In the genomic region with DNA sequence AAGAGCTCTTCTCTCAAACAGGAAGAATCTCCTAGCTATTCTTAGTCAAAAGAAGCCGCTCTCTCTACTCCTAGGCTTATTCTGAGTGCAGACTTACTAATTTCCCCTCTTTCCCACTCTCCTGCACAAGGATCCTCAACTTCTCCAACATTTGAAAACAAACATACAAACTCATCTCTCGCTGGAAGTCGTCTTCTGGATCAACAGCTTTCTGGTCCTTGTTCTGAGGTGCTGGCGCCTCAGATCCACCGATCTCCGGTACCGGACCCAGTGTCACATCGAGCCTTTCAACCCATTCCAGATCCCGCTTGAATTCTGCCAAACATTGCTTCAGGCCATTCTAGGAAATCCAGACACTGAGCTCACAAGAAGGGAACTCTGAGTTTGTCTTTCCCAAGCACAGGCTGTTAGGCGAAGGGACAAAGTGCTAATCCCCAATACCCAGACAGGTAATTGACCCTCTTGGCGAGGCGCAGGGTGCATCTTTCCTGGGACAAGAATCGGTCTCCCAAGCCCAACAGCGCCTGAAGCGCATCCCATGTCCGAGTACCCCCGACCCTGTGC, we compare ENCODE assay signal across 8 cellular contexts. TPM values are rescaled to one million over a fixed set of nuclear protein-coding genes. Genes with fewer than 3 reads are reported as not detected.
DNase-seq lines count a peak whose midpoint lies in the region; ATAC-seq, FAIRE-seq and TF ChIP-seq lines count a peak whose summit lies in the region.

No MANE protein-coding gene starts in this region.

- peaks cover 1% of the 10 kb centered on the region for H3K27me3 Mint-ChIP-seq in Calu3 (ENCODE audit: unreplicated experiment)

- H3K36me3 ChIP-seq in HUES64 (ENCODE audit: insufficient read depth, low read length) (peaks cover 44% of the 10 kb centered on the region), muscle layer of colon (ENCODE audit: insufficient read depth, low read length) (peaks cover 40% of the 10 kb centered on the region)

- FAIRE-seq in RCC 7860 (lab: Jason Lieb, UNC), result no peak

- peaks cover 8% of the 10 kb centered on the region for H3K4me1 Mint-ChIP-seq in Calu3 (ENCODE audit: low read depth, unreplicated experiment)

- H3K27ac Mint-ChIP-seq in Calu3 (ENCODE audit: unreplicated experiment), result peak overlapping the region; percentile 89

- H3K9ac ChIP-seq in HUES64 (ENCODE audit: low read depth, low read length) (peak overlapping the region; percentile 71), muscle layer of colon (ENCODE audit: low read length) (peak overlapping the region; percentile 86)

- H3K9me3 ChIP-seq in HUES64 (ENCODE audit: insufficient read depth, low read depth, low read length) (no peaks in the 10 kb centered on the region; the same call in 1 of the 2 replicates), muscle layer of colon (ENCODE audit: low read length) (no peaks in the 10 kb centered on the region)

- no peak for TF ChIP-seq CTCF in Calu3 (IDR thresholded peaks at IDR 0.05; ENCODE audit: unreplicated experiment)
- no peak for TF ChIP-seq CTCF in cardiac fibroblast (IDR thresholded peaks at IDR 0.05; ENCODE audit: low read depth, low read length)

- H3K4me3 Mint-ChIP-seq in Calu3 (ENCODE audit: low read depth, unreplicated experiment), result peak overlapping the region; percentile 95

- DNase-seq in Calu3 (no peak), cardiac fibroblast (ENCODE audit: low read depth in 2 of 2) (peak in 1 of 2 donors; percentile 8), RCC 7860 (ENCODE audit: low spot score) (no peak), NOMO-1 (lab: John Stamatoyannopoulos, UW; ENCODE audit: unreplicated experiment in 2 of 2) (no peak)
- DNase-seq in activated CD8-positive, alpha-beta memory T cell treated with anti-CD3 and anti-CD28 coated beads for 24 hours, result no peak

- H3K9me3 Mint-ChIP-seq in Calu3 (ENCODE audit: low read depth, unreplicated experiment), result no peaks in the 10 kb centered on the region

- CTCF ChIA-PET in Calu3 (lab: Charles Lee), result no interaction called here

- peaks cover 14% of the 10 kb centered on the region; the same call in 1 of the 2 replicates for H3K27me3 ChIP-seq in HUES64 (ENCODE audit: insufficient read depth, low read length)
- peaks cover 0 to 4% of the 10 kb centered on the region in 2 donors for H3K27me3 ChIP-seq in muscle layer of colon (ENCODE audit: control insufficient read depth in 1 of 2, insufficient read depth in 2 of 2, low read length in 2 of 2)

- ATAC-seq in HG03442 (IDR thresholded peaks at IDR 0.05; ENCODE audit: unreplicated experiment), result no peak

- intact Hi-C loops in Calu3 (cut with micrococcal nuclease; ENCODE audit: unreplicated experiment), result no loop called here

- H3K27ac ChIP-seq in HUES64 (ENCODE audit: low read depth, low read length), result no peak overlapping the region
- H3K27ac ChIP-seq in muscle layer of colon (ENCODE audit: low read depth, low read length), result peak overlapping the region; percentile 74

- peaks cover 57% of the 10 kb centered on the region for H3K36me3 Mint-ChIP-seq in Calu3 (ENCODE audit: insufficient read depth, unreplicated experiment)

- 12% methylated on average over 17 of the region's 17 CpGs for WGBS in HUES64

- H3K4me1 ChIP-seq in HUES64 (ENCODE audit: insufficient read depth, low read length) (0 out of 2 replicates have a peak, but pooled peaks cover under 1% of the 10 kb centered on the region), muscle layer of colon (ENCODE audit: insufficient read depth, low read length) (peaks cover 10% of the 10 kb centered on the region)

- TSS peak; percentile 54 for BruUV-seq in Calu3 (replicated peaks; lab: Mats Ljungman, UMichigan)

- H3K4me3 ChIP-seq in HUES64 (ENCODE audit: low read length), result peak overlapping the region; percentile 82
- H3K4me3 ChIP-seq in cardiac fibroblast (replicated peaks in 1 of 2; ENCODE audit: low read depth in 2 of 2, low read length in 2 of 2), result peak overlapping the region; percentile 80 to 91
- peak overlapping the region; percentile 87 to 99 for H3K4me3 ChIP-seq in muscle layer of colon (ENCODE audit: low read depth in 1 of 2, low read length in 2 of 2)

RNA-seq across cellular contexts. Expression of a gene that starts 0.7 kb away (rescaled TPM):
- total RNA-seq in Calu3 (2022), result 128 and 132 TPM in 2 replicates
- 114 TPM for polyA plus RNA-seq in HUES64 (2013, experiment 1 of 2)
- 98.3 TPM for polyA plus RNA-seq in HUES64 (2013, experiment 2 of 2)

RNA-seq across cellular contexts. Expression of a gene that starts 0.7 kb away (rescaled TPM):
- total RNA-seq in Calu3 (2022), result 0.26 and 0.56 TPM in 2 replicates
- polyA plus RNA-seq in HUES64 (2013, experiment 1 of 2), result 0.35 TPM
- 0.38 TPM for polyA plus RNA-seq in HUES64 (2013, experiment 2 of 2)
